ENCODE assay signal across 15 cellular contexts in genomic region chr11:102513869-102514268, GRCh38. TPM values are rescaled to one million over a fixed set of nuclear protein-coding genes. Genes with fewer than 3 reads are reported as not detected.
DNase-seq lines count a peak whose midpoint lies in the region; ATAC-seq and TF ChIP-seq lines count a peak whose summit lies in the region.
"Had no signal": no experiment of that assay in that cellular context is flagged by ENCODE, and none has a peak within 500 bp of the region (broad histone marks: within the 10 kb centered on the region; RNA-seq: fewer than 3 reads in every experiment).

No MANE protein-coding gene starts in this region.

- no peak overlapping the region for H3K27ac ChIP-seq in prostate gland

- no peak overlapping the region for H3K4me3 ChIP-seq in prostate gland

- WGBS in prostate gland = 13% methylated on average over 3 of the region's 3 CpGs

- DNase-seq in EL (peak; percentile 29), NCI-H460 (ENCODE audit: extremely low read depth, low read depth) (peak; percentile 38), fibroblast of gingiva (ENCODE audit: low read depth) (peak; percentile 38), prostate gland (ENCODE audit: low spot score) (peak; percentile 96), ecto neural progenitor cell (ENCODE audit: low spot score) (no peak), NCI-H1694 (lab: John Stamatoyannopoulos, UW) (no peak), NCI-H2171 treated with DMSO at 0.1 percent for 48 hours (lab: John Stamatoyannopoulos, UW) (no peak)
- DNase-seq: endodermal cell; H7; NCI-H1436; stimulated activated CD4-positive, alpha-beta T cell treated with anti-CD3 and anti-CD28 coated beads, Interleukin-4, amount 100 ng/mL, for 1 hour had no signal

- ATAC-seq in HG02852 (IDR thresholded peaks at IDR 0.05; ENCODE audit: unreplicated experiment) = no peak
- ATAC-seq: SK-N-SH treated with all-trans-retinoic acid at 6 μM for 48 hours; stimulated activated memory B cell treated with anti-CD40 and anti-IgM and Interleukin-4, amounts not matched to agents 10 μg/mL and 1 μg/mL and 100 μg/mL, for 72 hours had no signal

- H3K9me3 ChIP-seq in prostate gland = no peaks in the 10 kb centered on the region

- intact Hi-C loops in prostate gland (cut with DNase I) = no loop called here

- no peaks in the 10 kb centered on the region for H3K36me3 ChIP-seq in prostate gland

- no peaks in the 10 kb centered on the region for H3K4me1 ChIP-seq in prostate gland (replicated peaks)

- no peaks in the 10 kb centered on the region for H3K27me3 ChIP-seq in prostate gland (replicated peaks; ENCODE audit: insufficient read depth)

- TF ChIP-seq POLR2A in prostate gland (IDR thresholded peaks at IDR 0.05) = no peak

- no peak for TF ChIP-seq CTCF in prostate gland (IDR thresholded peaks at IDR 0.05)

RNA-seq across cellular contexts. Expression of gene MMP7, which starts 16.7 kb away (rescaled TPM):
- total RNA-seq in NCI-H460 (2014; rRNA removed; shearing (Covaris generic)) = 0.12 and 0.75 TPM in 2 replicates
- polyA plus RNA-seq in NCI-H460 (2014; cell fraction: nucleus; rRNA removed) = not detected in 2 replicates
- total RNA-seq in prostate gland = 100 to 1,000 TPM; 115 to 171 TPM
- total RNA-seq: endodermal cell, H7 had no signal
- polyA plus RNA-seq: BJ had no signal

Comparison
In these comparisons a context has a peak if more than half of its experiments do, and no peak if none do; other contexts are left out.
1. DNase-seq: peak in EL (single experiment), NCI-H460 (single experiment), fibroblast of gingiva (single experiment) and prostate gland (single experiment); none in ecto neural progenitor cell (single experiment), NCI-H1694 (single experiment) and NCI-H2171 treated with DMSO at 0.1 percent for 48 hours (single experiment).
2. RNA of gene MMP7, which starts 16.7 kb away (total RNA-seq): 115 to 171 TPM in prostate gland; 0.12 to 0.75 TPM in NCI-H460; every median in the first group is over 10 times any median in the second.